1 cellular context compared by ENCODE assay signal in the genomic region with DNA sequence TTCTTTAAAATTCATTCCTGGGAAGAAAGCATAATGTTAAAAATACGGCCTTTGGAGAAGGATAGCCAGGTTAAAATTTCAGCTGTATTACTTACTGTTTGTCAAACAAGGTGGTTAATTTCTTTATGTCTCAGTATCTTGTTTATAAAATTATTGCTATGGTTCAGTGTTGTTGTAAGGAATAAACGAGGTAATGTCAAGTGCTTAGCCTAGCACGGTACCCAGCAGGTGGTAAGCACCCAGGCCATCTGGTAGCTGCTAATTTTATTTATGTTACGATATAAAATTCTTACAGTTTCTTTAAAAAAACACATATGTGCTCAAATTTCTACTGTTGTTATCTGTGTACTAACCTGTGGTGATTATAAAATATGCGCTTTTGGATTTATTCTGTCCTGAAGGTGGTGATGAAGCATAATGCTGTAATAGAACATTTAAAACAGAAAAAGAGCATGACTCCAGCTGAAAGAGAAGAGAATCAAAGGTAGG.
TF ChIP-seq lines count a peak whose summit lies in the region.

No MANE protein-coding gene starts in this region.

TF ChIP-seq in HEK293, 187 proteins besides CTCF, POLR2A, EP300 and RAD21 (continued from another document):
- TF ChIP-seq, protein P1, sequence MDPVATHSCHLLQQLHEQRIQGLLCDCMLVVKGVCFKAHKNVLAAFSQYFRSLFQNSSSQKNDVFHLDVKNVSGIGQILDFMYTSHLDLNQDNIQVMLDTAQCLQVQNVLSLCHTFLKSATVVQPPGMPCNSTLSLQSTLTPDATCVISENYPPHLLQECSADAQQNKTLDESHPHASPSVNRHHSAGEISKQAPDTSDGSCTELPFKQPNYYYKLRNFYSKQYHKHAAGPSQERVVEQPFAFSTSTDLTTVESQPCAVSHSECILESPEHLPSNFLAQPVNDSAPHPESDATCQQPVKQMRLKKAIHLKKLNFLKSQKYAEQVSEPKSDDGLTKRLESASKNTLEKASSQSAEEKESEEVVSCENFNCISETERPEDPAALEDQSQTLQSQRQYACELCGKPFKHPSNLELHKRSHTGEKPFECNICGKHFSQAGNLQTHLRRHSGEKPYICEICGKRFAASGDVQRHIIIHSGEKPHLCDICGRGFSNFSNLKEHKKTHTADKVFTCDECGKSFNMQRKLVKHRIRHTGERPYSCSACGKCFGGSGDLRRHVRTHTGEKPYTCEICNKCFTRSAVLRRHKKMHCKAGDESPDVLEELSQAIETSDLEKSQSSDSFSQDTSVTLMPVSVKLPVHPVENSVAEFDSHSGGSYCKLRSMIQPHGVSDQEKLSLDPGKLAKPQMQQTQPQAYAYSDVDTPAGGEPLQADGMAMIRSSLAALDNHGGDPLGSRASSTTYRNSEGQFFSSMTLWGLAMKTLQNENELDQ (tag by site-specific recombination; IDR thresholded peaks at IDR 0.05; ENCODE audit: low read depth) = no peak
- TF ChIP-seq, protein P2, sequence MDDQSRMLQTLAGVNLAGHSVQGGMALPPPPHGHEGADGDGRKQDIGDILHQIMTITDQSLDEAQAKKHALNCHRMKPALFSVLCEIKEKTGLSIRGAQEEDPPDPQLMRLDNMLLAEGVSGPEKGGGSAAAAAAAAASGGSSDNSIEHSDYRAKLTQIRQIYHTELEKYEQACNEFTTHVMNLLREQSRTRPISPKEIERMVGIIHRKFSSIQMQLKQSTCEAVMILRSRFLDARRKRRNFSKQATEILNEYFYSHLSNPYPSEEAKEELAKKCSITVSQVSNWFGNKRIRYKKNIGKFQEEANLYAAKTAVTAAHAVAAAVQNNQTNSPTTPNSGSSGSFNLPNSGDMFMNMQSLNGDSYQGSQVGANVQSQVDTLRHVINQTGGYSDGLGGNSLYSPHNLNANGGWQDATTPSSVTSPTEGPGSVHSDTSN (CRISPR knock-in tag; IDR thresholded peaks at IDR 0.05) = no peak
- TF ChIP-seq ZNF707 (tag by site-specific recombination; IDR thresholded peaks at IDR 0.05) = no peak
- TF ChIP-seq TCF7L2 (IDR thresholded peaks at IDR 0.05; ENCODE audit: borderline replicate concordance, low read depth, low read length) = no peak
- TF ChIP-seq ZNF473 (tag by site-specific recombination; IDR thresholded peaks at IDR 0.05) = no peak
- peak; percentile 74 for TF ChIP-seq ZNF843 (tag by site-specific recombination; IDR thresholded peaks at IDR 0.05)
- TF ChIP-seq, protein P3, sequence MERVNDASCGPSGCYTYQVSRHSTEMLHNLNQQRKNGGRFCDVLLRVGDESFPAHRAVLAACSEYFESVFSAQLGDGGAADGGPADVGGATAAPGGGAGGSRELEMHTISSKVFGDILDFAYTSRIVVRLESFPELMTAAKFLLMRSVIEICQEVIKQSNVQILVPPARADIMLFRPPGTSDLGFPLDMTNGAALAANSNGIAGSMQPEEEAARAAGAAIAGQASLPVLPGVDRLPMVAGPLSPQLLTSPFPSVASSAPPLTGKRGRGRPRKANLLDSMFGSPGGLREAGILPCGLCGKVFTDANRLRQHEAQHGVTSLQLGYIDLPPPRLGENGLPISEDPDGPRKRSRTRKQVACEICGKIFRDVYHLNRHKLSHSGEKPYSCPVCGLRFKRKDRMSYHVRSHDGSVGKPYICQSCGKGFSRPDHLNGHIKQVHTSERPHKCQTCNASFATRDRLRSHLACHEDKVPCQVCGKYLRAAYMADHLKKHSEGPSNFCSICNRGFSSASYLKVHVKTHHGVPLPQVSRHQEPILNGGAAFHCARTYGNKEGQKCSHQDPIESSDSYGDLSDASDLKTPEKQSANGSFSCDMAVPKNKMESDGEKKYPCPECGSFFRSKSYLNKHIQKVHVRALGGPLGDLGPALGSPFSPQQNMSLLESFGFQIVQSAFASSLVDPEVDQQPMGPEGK (tag by site-specific recombination; IDR thresholded peaks at IDR 0.05) = no peak
- 0 out of 2 replicates have a peak, but pooled peaks have one; percentile 11 for TF ChIP-seq ZNF10 (tag by site-specific recombination; IDR thresholded peaks at IDR 0.05)
- TF ChIP-seq OSR2 (tag by site-specific recombination; IDR thresholded peaks at IDR 0.05) = peak; percentile 60; the same call in 1 of the 2 replicates
- TF ChIP-seq ZNF292 (tag by site-specific recombination; IDR thresholded peaks at IDR 0.05; ENCODE audit: borderline replicate concordance, low read depth) = no peak
- TF ChIP-seq FEZF1 (tag by site-specific recombination; IDR thresholded peaks at IDR 0.05) = peak; percentile 56
- TF ChIP-seq ZBTB48 (tag by site-specific recombination; IDR thresholded peaks at IDR 0.05) = no peak
- TF ChIP-seq, protein P4, sequence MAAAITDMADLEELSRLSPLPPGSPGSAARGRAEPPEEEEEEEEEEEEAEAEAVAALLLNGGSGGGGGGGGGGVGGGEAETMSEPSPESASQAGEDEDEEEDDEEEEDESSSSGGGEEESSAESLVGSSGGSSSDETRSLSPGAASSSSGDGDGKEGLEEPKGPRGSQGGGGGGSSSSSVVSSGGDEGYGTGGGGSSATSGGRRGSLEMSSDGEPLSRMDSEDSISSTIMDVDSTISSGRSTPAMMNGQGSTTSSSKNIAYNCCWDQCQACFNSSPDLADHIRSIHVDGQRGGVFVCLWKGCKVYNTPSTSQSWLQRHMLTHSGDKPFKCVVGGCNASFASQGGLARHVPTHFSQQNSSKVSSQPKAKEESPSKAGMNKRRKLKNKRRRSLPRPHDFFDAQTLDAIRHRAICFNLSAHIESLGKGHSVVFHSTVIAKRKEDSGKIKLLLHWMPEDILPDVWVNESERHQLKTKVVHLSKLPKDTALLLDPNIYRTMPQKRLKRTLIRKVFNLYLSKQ (tag by site-specific recombination; IDR thresholded peaks at IDR 0.05; ENCODE audit: borderline replicate concordance) = no peak
- peak; percentile 49; the same call in 1 of the 2 replicates for TF ChIP-seq SCRT1 (tag by site-specific recombination; IDR thresholded peaks at IDR 0.05; ENCODE audit: borderline replicate concordance)
- no peak for TF ChIP-seq ZNF777 (tag by site-specific recombination; IDR thresholded peaks at IDR 0.05; ENCODE audit: borderline replicate concordance)
- no peak for TF ChIP-seq ZNF837 (tag by site-specific recombination; IDR thresholded peaks at IDR 0.05)
- TF ChIP-seq ZNF561 (tag by site-specific recombination; IDR thresholded peaks at IDR 0.05; ENCODE audit: borderline replicate concordance) = no peak
